ENCODE assay signal across 9 cellular contexts in the genomic region with DNA sequence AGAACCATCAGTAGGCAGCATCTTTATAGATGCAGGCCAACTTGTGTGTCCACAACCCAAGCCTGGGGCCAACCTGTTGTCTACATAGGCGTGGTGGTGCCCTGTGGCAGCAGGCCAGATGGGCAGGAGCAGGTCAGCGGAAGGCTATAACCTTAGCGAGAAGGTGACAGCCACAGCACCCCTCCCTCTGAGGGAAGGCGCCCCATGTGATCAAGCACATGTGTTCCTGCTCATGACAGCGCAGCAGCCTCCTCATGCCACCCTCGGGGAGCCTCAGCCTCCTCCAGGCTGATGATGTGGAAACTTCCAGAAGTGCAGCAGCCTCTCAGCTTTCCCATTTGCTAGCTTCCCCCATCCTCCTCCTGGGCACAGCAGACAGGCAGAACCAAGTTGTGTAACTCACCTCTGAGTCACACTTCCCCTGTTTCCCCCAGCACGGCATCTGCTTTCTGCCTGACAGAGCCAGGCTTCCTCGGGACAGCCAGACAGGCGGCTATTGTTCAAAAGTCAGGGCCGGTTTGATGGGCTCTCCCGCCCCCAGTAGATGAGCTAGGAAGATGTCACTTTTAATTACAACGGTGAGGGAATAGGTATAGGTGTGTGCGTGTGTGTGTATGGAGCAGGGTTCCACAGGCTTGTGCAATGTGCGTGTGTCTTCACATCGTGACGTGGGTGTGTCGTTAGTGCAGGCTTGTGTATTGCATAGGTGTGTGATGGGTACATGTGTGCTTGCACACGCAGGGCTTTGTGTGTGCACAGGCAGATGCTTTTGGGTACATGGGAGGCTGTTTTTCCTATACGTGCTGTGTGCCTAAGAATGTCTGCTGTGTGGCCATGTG.
A peak's percentile ranks its signal among the peaks of the same experiment; 100 is the strongest.
DNase-seq lines count a peak whose midpoint lies in the region; ATAC-seq, FAIRE-seq and TF ChIP-seq lines count a peak whose summit lies in the region.
"Had no signal": no experiment of that assay in that cellular context is flagged by ENCODE, and none has a peak within 500 bp of the region (broad histone marks: within the 10 kb centered on the region; RNA-seq: fewer than 3 reads in every experiment).

No MANE protein-coding gene starts in this region.

- H3K4me3 Mint-ChIP-seq in activated T-helper 17 cell treated with anti-CD3 and anti-CD28 coated beads, Interleukin-2, amount 50 U/mL, for 72 hours, result no peak overlapping the region
- H3K4me3 Mint-ChIP-seq: activated naive CD4-positive, alpha-beta T cell treated with anti-CD3 and anti-CD28 coated beads, Interleukin-2, amount 50 U/mL, for 24 hours had no signal

- DNase-seq in AG04449 (ENCODE audit: low read depth, low spot score) (peak; percentile 90), HTR-8/SVneo (ENCODE audit: insufficient read length, low spot score) (peak; percentile 95), Right ventricle myocardium superior (peak; percentile 84), posterior cingulate gyrus (peak; percentile 49 to 96 (median 70)), HEK293T (ENCODE audit: extremely low spot score) (no peak), NCI-H345 treated with DMSO at 0.1 percent for 48 hours (lab: John Stamatoyannopoulos, UW; ENCODE audit: unreplicated experiment) (no peak)

- FAIRE-seq in HTR-8/SVneo (lab: Jason Lieb, UNC), result peak; percentile 97

- CTCF ChIA-PET in AG04449 (lab: Yijun Ruan, JAX), result no interaction called here
- CTCF ChIA-PET in HEK293T (lab: Yijun Ruan, JAX), result interaction anchor here (0.7 kb wide), 1 partner anchor 455 kb away, joined by 6 read pairs; no protein-coding TSS in a partner anchor

- no peaks in the 10 kb centered on the region for H3K36me3 Mint-ChIP-seq in activated T-helper 17 cell treated with anti-CD3 and anti-CD28 coated beads, Interleukin-2, amount 50 U/mL, for 72 hours (ENCODE audit: low read depth)
- H3K36me3 Mint-ChIP-seq: activated naive CD4-positive, alpha-beta T cell treated with anti-CD3 and anti-CD28 coated beads, Interleukin-2, amount 50 U/mL, for 24 hours had no signal

- peak; percentile 71 for ATAC-seq in activated T-helper 17 cell treated with anti-CD3 and anti-CD28 coated beads, Interleukin-2, amount 50 U/mL, for 72 hours (replicated peaks)
- ATAC-seq in Right ventricle myocardium superior (ENCODE audit: poor library complexity) (peak; percentile 95), GM21390 (IDR thresholded peaks at IDR 0.05; ENCODE audit: unreplicated experiment) (no peak)

- POLR2A ChIA-PET in AG04449 (lab: Yijun Ruan, JAX), result interaction anchor here (1.0 kb wide), 1 partner anchor 704 kb away, joined by 3 read pairs; no protein-coding TSS in a partner anchor
- POLR2A ChIA-PET in HEK293T (lab: Yijun Ruan, JAX), result no interaction called here

- peaks cover 16% of the 10 kb centered on the region for H3K27me3 Mint-ChIP-seq in activated T-helper 17 cell treated with anti-CD3 and anti-CD28 coated beads, Interleukin-2, amount 50 U/mL, for 72 hours

- intact Hi-C loops in Right ventricle myocardium superior (cut with DNase I) (no loop called here), posterior cingulate gyrus (cut with DNase I) (no loop called here)

- no peak overlapping the region for H3K4me3 ChIP-seq in AG04449 (ENCODE audit: low read depth, low read length)

- no peak for TF ChIP-seq CTCF in AG04449 (IDR thresholded peaks at IDR 0.05; ENCODE audit: insufficient read depth, low read length, missing control alignments)

- no peaks in the 10 kb centered on the region for H3K9me3 Mint-ChIP-seq in activated T-helper 17 cell treated with anti-CD3 and anti-CD28 coated beads, Interleukin-2, amount 50 U/mL, for 72 hours
- H3K9me3 Mint-ChIP-seq: activated naive CD4-positive, alpha-beta T cell treated with anti-CD3 and anti-CD28 coated beads, Interleukin-2, amount 50 U/mL, for 24 hours had no signal

- no peak overlapping the region for H3K27ac Mint-ChIP-seq in activated T-helper 17 cell treated with anti-CD3 and anti-CD28 coated beads, Interleukin-2, amount 50 U/mL, for 72 hours
- H3K27ac Mint-ChIP-seq: activated naive CD4-positive, alpha-beta T cell treated with anti-CD3 and anti-CD28 coated beads, Interleukin-2, amount 50 U/mL, for 24 hours had no signal

- no peaks in the 10 kb centered on the region for H3K4me1 Mint-ChIP-seq in activated T-helper 17 cell treated with anti-CD3 and anti-CD28 coated beads, Interleukin-2, amount 50 U/mL, for 72 hours

TF ChIP-seq in HEK293T, 16 proteins besides CTCF, POLR2A, EP300 and RAD21:
- TF ChIP-seq FOXA1 (IDR thresholded peaks at IDR 0.05) (no peak), L3MBTL2 (conservative IDR thresholded peaks at IDR 0.05) (no peak), LEF1 (IDR thresholded peaks at IDR 0.05; ENCODE audit: borderline replicate concordance) (no peak), HDGF (IDR thresholded peaks at IDR 0.05; ENCODE audit: borderline replicate concordance) (no peak), SP1 (IDR thresholded peaks at IDR 0.05) (no peak), ARNT (IDR thresholded peaks at IDR 0.05) (no peak), NFRKB (IDR thresholded peaks at IDR 0.05) (no peak), FOXK2 (IDR thresholded peaks at IDR 0.05) (no peak), SUZ12 (IDR thresholded peaks at IDR 0.05) (no peak), TARDBP (IDR thresholded peaks at IDR 0.05) (no peak), BHLHE40 (IDR thresholded peaks at IDR 0.05; ENCODE audit: borderline replicate concordance) (no peak)
- TF ChIP-seq, protein P1, sequence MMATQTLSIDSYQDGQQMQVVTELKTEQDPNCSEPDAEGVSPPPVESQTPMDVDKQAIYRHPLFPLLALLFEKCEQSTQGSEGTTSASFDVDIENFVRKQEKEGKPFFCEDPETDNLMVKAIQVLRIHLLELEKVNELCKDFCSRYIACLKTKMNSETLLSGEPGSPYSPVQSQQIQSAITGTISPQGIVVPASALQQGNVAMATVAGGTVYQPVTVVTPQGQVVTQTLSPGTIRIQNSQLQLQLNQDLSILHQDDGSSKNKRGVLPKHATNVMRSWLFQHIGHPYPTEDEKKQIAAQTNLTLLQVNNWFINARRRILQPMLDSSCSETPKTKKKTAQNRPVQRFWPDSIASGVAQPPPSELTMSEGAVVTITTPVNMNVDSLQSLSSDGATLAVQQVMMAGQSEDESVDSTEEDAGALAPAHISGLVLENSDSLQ (IDR thresholded peaks at IDR 0.05), result no peak

Comparison
In these comparisons a context has a peak if more than half of its experiments do, and no peak if none do; other contexts are left out.
1. DNase-seq: peak in AG04449 (single experiment), HTR-8/SVneo (single experiment), Right ventricle myocardium superior (single experiment) and posterior cingulate gyrus (10 of 10); none in HEK293T (single experiment) and NCI-H345 treated with DMSO at 0.1 percent for 48 hours (single experiment).